Comparison of ENCODE assay signal across 14 cellular contexts in the genomic region with DNA sequence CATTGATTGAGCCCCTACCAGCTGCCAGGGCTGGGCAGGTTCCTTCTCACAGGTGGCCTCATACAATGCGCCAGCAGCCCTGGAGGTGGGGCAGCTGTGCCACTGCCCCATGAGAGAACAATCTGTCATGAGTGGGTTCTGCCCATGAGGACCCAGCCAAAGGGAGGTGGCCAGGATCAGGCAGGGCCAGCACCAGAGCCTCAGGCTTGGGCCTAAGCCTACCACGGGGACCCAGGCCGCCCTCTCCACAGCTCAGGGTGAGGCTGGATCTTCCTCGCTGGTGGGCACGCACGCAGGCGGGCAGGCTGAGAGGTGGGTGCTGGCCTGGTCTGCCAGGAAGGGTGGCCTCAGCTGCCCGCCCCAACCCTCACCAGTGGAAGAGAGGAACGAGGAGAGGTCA.
"Had no signal": no experiment of that assay in that cellular context is flagged by ENCODE, and none has a peak within 500 bp of the region (broad histone marks: within the 10 kb centered on the region; RNA-seq: fewer than 3 reads in every experiment).

No MANE protein-coding gene starts in this region.

- H3K9me3 ChIP-seq: thyroid gland had no signal

- H3K27me3 ChIP-seq: esophagus squamous epithelium, heart right ventricle, SJSA1, thyroid gland had no signal

- ATAC-seq: effector memory CD8-positive, alpha-beta T cell; left ventricle myocardium superior had no signal

- FAIRE-seq: bronchial epithelial cell had no signal

- H3K4me3 ChIP-seq: esophagus squamous epithelium, heart right ventricle, SJSA1, thyroid gland had no signal

- H3K4me1 ChIP-seq: esophagus squamous epithelium, heart right ventricle, SJSA1, thyroid gland had no signal

- DNase-seq: activated CD4-positive, CD25-positive, alpha-beta regulatory T cell treated with anti-CD3 and anti-CD28 coated beads, Interleukin-2, amount 50 U/mL, for 72 hours; effector memory CD8-positive, alpha-beta T cell; esophagus squamous epithelium; heart right ventricle; left ventricle myocardium superior; mesenchymal stem cell; nucleus accumbens; stimulated activated CD4-positive, alpha-beta T cell treated with anti-CD3 and anti-CD28 coated beads, Interleukin-12 subunit alpha, Interleukin-12 subunit beta, amount 100 ng/mL, for 4 hours; stimulated activated CD4-positive, alpha-beta T cell treated with anti-CD3 and anti-CD28 coated beads, Interleukin-1b, Interleukin-23, amount 100 ng/mL, for 48 hours; stimulated activated CD8-positive, alpha-beta memory T cell treated with anti-CD3 and anti-CD28 coated beads, Interleukin-4, amount 100 ng/mL, for 48 hours; stimulated activated naive CD4-positive, alpha-beta T cell; thyroid gland had no signal

- H3K27ac ChIP-seq: esophagus squamous epithelium, heart right ventricle, SJSA1, thyroid gland had no signal

- H3K36me3 ChIP-seq: esophagus squamous epithelium, heart right ventricle, SJSA1, thyroid gland had no signal
